ENCODE assay signal across 24 cellular contexts in genomic region chr2:64686283-64686956, GRCh38. TPM values are rescaled to one million over a fixed set of nuclear protein-coding genes. Genes with fewer than 3 reads are reported as not detected.
DNase-seq lines count a peak whose midpoint lies in the region; ATAC-seq, FAIRE-seq and TF ChIP-seq lines count a peak whose summit lies in the region.
"Had no signal": no experiment of that assay in that cellular context is flagged by ENCODE, and none has a peak within 500 bp of the region (broad histone marks: within the 10 kb centered on the region; RNA-seq: fewer than 3 reads in every experiment).

No MANE protein-coding gene starts in this region.

- H2AFZ ChIP-seq in mammary epithelial cell (ENCODE audit: low read depth, low read length), result no peak overlapping the region
- H2AFZ ChIP-seq in keratinocyte (ENCODE audit: control insufficient read depth, low read length), result peak overlapping the region; percentile 20
- H2AFZ ChIP-seq: hepatocyte had no signal

- no peak overlapping the region for H3K4me3 ChIP-seq in mammary epithelial cell (replicated peaks in 1 of 3; ENCODE audit: insufficient read depth in 1 of 3, low read depth in 2 of 3, low read length in 3 of 3)
- H3K4me3 ChIP-seq in keratinocyte (ENCODE audit: control insufficient read depth in 2 of 3, extremely low read depth in 1 of 3, insufficient read depth in 2 of 3, low read depth in 1 of 3, low read length in 3 of 3), result no peak overlapping the region
- H3K4me3 ChIP-seq: coronary artery, GM12878, hepatocyte, psoas muscle, SJCRH30 had no signal

- H3K4me1 Mint-ChIP-seq in MCF 10A (ENCODE audit: insufficient read depth, unreplicated experiment) (peaks cover 24% of the 10 kb centered on the region), WTC11 (peaks cover 5% of the 10 kb centered on the region)

- ATAC-seq in WTC11 (peak; percentile 62), HG03097 (IDR thresholded peaks at IDR 0.05; ENCODE audit: low FRiP score, unreplicated experiment) (no peak), GM18868 (IDR thresholded peaks at IDR 0.05; ENCODE audit: unreplicated experiment) (no peak)
- ATAC-seq: activated T-cell treated with anti-CD3 and anti-CD28 coated beads, Interleukin-2, amount 50 U/mL, for 72 hours; GM12878; psoas muscle; T-helper 17 cell had no signal

- intact Hi-C loops in mammary epithelial cell (cut with micrococcal nuclease), result no loop called here
- intact Hi-C loops in MCF 10A (cut with micrococcal nuclease), result no loop called here

- H3K9ac ChIP-seq in mammary epithelial cell (ENCODE audit: insufficient read depth, low read length) (no peak overlapping the region), keratinocyte (ENCODE audit: control insufficient read depth, extremely low read depth, insufficient read depth, low read length) (no peak overlapping the region)

- no peaks in the 10 kb centered on the region for H3K9me1 ChIP-seq in keratinocyte (ENCODE audit: control insufficient read depth, extremely low read depth, insufficient read depth, low read length)

- in situ Hi-C loops in mammary epithelial cell (cut with MboI; ENCODE audit: low sequenced_read_pairs in 2 of 2), result no loop called here

- H3K4me1 ChIP-seq in mammary epithelial cell (ENCODE audit: insufficient read depth, low read length), result peaks cover 8% of the 10 kb centered on the region
- H3K4me1 ChIP-seq in keratinocyte (ENCODE audit: control insufficient read depth, extremely low read depth, insufficient read depth, low read length), result peaks cover 6% of the 10 kb centered on the region
- H3K4me1 ChIP-seq: psoas muscle had no signal

- 89% methylated on average over 5 of the region's 5 CpGs for WGBS in mammary epithelial cell (ENCODE audit: low coverage, missing lambda C conversion rate)

- BruUV-seq in mammary epithelial cell (replicated peaks; lab: Mats Ljungman, UMichigan) (no TSS peak), MCF 10A (replicated peaks; lab: Mats Ljungman, UMichigan) (no TSS peak)

- H3K27ac Mint-ChIP-seq in MCF 10A (ENCODE audit: low read depth, unreplicated experiment), result no peak overlapping the region
- peak overlapping the region; percentile 78 for H3K27ac Mint-ChIP-seq in WTC11
- H3K27ac Mint-ChIP-seq: activated T-cell treated with anti-CD3 and anti-CD28 coated beads, Interleukin-2, amount 50 U/mL, for 72 hours; T-helper 17 cell had no signal

- H3K9me3 Mint-ChIP-seq in MCF 10A (ENCODE audit: unreplicated experiment) (no peaks in the 10 kb centered on the region), WTC11 (no peaks in the 10 kb centered on the region)
- H3K9me3 Mint-ChIP-seq: activated T-cell treated with anti-CD3 and anti-CD28 coated beads, Interleukin-2, amount 50 U/mL, for 72 hours; CD14-positive monocyte; nephron had no signal

- H3K79me2 ChIP-seq in mammary epithelial cell (ENCODE audit: insufficient read depth, low read length) (no peaks in the 10 kb centered on the region), keratinocyte (ENCODE audit: control insufficient read depth, insufficient read depth, low read length) (no peaks in the 10 kb centered on the region)
- H3K79me2 ChIP-seq: hepatocyte had no signal

- CTCF ChIA-PET in mammary epithelial cell (lab: Charles Lee; ENCODE audit: low non-redundant PET) (no interaction called here), MCF 10A (lab: Yijun Ruan, JAX) (interaction anchor here (1.0 to 1.2 kb wide), 3 partner anchors 8 to 42 kb away, joined by 3 to 4 read pairs (median 3); no protein-coding TSS in a partner anchor), WTC11 (lab: Charles Lee) (interaction anchor here (1.5 kb wide), 1 partner anchor 40 kb away, joined by 6 read pairs; no protein-coding TSS in a partner anchor)

- H3K27ac ChIP-seq in mammary epithelial cell (ENCODE audit: insufficient read depth, low read depth, low read length) (no peak overlapping the region), keratinocyte (ENCODE audit: control insufficient read depth, insufficient read depth, low read length) (no peak overlapping the region)
- H3K27ac ChIP-seq: brain microvascular endothelial cell, coronary artery, hepatocyte, psoas muscle had no signal

- no peak for TF ChIP-seq CTCF in mammary epithelial cell (conservative IDR thresholded peaks at IDR 0.05 in 1 of 2, IDR thresholded peaks at IDR 0.05 in 1 of 2; ENCODE audit: extremely low read depth in 1 of 2, insufficient read depth in 1 of 2, low read depth in 1 of 2, low read length in 2 of 2)
- no peak for TF ChIP-seq CTCF in MCF 10A (IDR thresholded peaks at IDR 0.05; ENCODE audit: unreplicated experiment)
- TF ChIP-seq CTCF in WTC11 (IDR thresholded peaks at IDR 0.05), result no peak
- TF ChIP-seq CTCF in keratinocyte (optimal IDR thresholded peaks at IDR 0.05 in 1 of 3, IDR thresholded peaks at IDR 0.05 in 1 of 3, conservative IDR thresholded peaks at IDR 0.05 in 1 of 3; ENCODE audit: extremely low read depth in 1 of 3, insufficient read depth in 2 of 3, low read length in 3 of 3), result no peak

- POLR2A ChIA-PET in MCF 10A (lab: Yijun Ruan, JAX) (interaction anchor here (0.7 to 2.4 kb wide), 7 partner anchors 10 to 370 kb away, joined by 3 to 15 read pairs (median 3); partner anchors contain the start of genes CEP68 and SERTAD2), WTC11 (lab: Charles Lee) (interaction anchor here (0.7 kb wide), 1 partner anchor 58 kb away, joined by 6 read pairs; no protein-coding TSS in a partner anchor)

- H4K20me1 ChIP-seq in mammary epithelial cell (ENCODE audit: insufficient read depth, low read length), result no peaks in the 10 kb centered on the region
- H4K20me1 ChIP-seq in keratinocyte (ENCODE audit: control insufficient read depth, extremely low read depth, insufficient read depth, low read length), result no peaks in the 10 kb centered on the region

- H3K4me2 ChIP-seq in mammary epithelial cell (ENCODE audit: insufficient read depth, low read depth, low read length), result no peak overlapping the region
- no peak overlapping the region for H3K4me2 ChIP-seq in keratinocyte (ENCODE audit: control insufficient read depth, extremely low read depth, insufficient read depth, low read depth, low read length)
- H3K4me2 ChIP-seq: hepatocyte had no signal

- no peak overlapping the region for H3K4me3 Mint-ChIP-seq in MCF 10A (ENCODE audit: unreplicated experiment)
- H3K4me3 Mint-ChIP-seq in WTC11, result no peak overlapping the region
- H3K4me3 Mint-ChIP-seq: activated T-cell treated with anti-CD3 and anti-CD28 coated beads, Interleukin-2, amount 50 U/mL, for 72 hours; CD14-positive monocyte; nephron; T-helper 17 cell had no signal

- H3K27me3 ChIP-seq in mammary epithelial cell (ENCODE audit: insufficient read depth, low read length), result no peaks in the 10 kb centered on the region
- no peaks in the 10 kb centered on the region for H3K27me3 ChIP-seq in keratinocyte (ENCODE audit: control insufficient read depth, extremely low read depth, insufficient read depth, low read length)
- H3K27me3 ChIP-seq: brain microvascular endothelial cell, hepatocyte, SJCRH30 had no signal

- no peaks in the 10 kb centered on the region for H3K27me3 Mint-ChIP-seq in MCF 10A (ENCODE audit: insufficient read depth, unreplicated experiment)
- H3K27me3 Mint-ChIP-seq in WTC11 (ENCODE audit: low read depth), result no peaks in the 10 kb centered on the region
- H3K27me3 Mint-ChIP-seq: T-helper 17 cell had no signal

- H3K36me3 Mint-ChIP-seq in MCF 10A (ENCODE audit: insufficient read depth, unreplicated experiment), result peaks cover 6% of the 10 kb centered on the region
- no peaks in the 10 kb centered on the region for H3K36me3 Mint-ChIP-seq in WTC11

- DNase-seq in mammary epithelial cell (peak; percentile 66), MCF 10A (ENCODE audit: unreplicated experiment) (no peak), WTC11 (ENCODE audit: low spot score) (no peak), keratinocyte (ENCODE audit: low read depth, low spot score) (no peak), NCI-H146 treated with DMSO at 0.1 percent for 48 hours (lab: John Stamatoyannopoulos, UW; ENCODE audit: unreplicated experiment) (no peak), NCI-H1694 (lab: John Stamatoyannopoulos, UW) (no peak)
- DNase-seq: activated CD8-positive, alpha-beta memory T cell treated with anti-CD3 and anti-CD28 coated beads for 24 hours; activated T-cell treated with anti-CD3 and anti-CD28 coated beads, Interleukin-2, amount 50 U/mL, for 72 hours; brain microvascular endothelial cell; Kasumi-1; NCI-H1105; NCI-H524 treated with DMSO at 0.1 percent for 48 hours; psoas muscle; SJCRH30; small intestine; stimulated activated CD4-positive, alpha-beta T cell treated with anti-CD3 and anti-CD28 coated beads, Interleukin-2, amount 100 ng/mL, for 48 hours; T-helper 17 cell had no signal

- no peaks in the 10 kb centered on the region for H3K36me3 ChIP-seq in mammary epithelial cell (ENCODE audit: insufficient read depth, low read length)
- H3K36me3 ChIP-seq in keratinocyte (ENCODE audit: control insufficient read depth in 2 of 2, extremely low read depth in 1 of 2, insufficient read depth in 2 of 2, low read length in 2 of 2), result no peaks in the 10 kb centered on the region
- H3K36me3 ChIP-seq: brain microvascular endothelial cell, SJCRH30 had no signal

- dilution Hi-C loops in mammary epithelial cell (cut with HindIII; ENCODE audit: low sequenced_read_pairs) (no loop called here), keratinocyte (cut with MboI; ENCODE audit: extremely low pct_ligation_motif_present, low sequenced_read_pairs) (no loop called here)

- FAIRE-seq in keratinocyte (lab: Jason Lieb, UNC), result no peak
- FAIRE-seq: GM12878, small intestine had no signal

- H3K9me3 ChIP-seq in mammary epithelial cell (replicated peaks; ENCODE audit: insufficient read depth, low read length), result no peaks in the 10 kb centered on the region
- no peaks in the 10 kb centered on the region for H3K9me3 ChIP-seq in keratinocyte (ENCODE audit: control insufficient read depth, low read depth, low read length)
- H3K9me3 ChIP-seq: psoas muscle, SJCRH30 had no signal

TF ChIP-seq in WTC11, 78 proteins besides CTCF, POLR2A, EP300 and RAD21 (continues in another document):
- no peak for TF ChIP-seq OVOL2 (CRISPR knock-in tag; IDR thresholded peaks at IDR 0.05; ENCODE audit: borderline replicate concordance)
- TF ChIP-seq NR2C2 (CRISPR knock-in tag; IDR thresholded peaks at IDR 0.05), result no peak

RNA-seq across cellular contexts. Expression of gene SERTAD2, which starts 32.7 kb away (rescaled TPM):
- total RNA-seq in mammary epithelial cell, result 10 to 100 TPM; 16.0 to 24.2 TPM
- polyA plus RNA-seq in mammary epithelial cell, result 13.3 TPM
- 17.2 TPM for polyA minus RNA-seq in mammary epithelial cell
- total RNA-seq in MCF 10A (2022), result 15.0 and 21.6 TPM in 2 replicates
- 7.9 to 8.0 TPM (median 7.9 TPM) in 3 replicates for total RNA-seq in WTC11 (2021)
- 11.2 to 13.4 TPM (median 13.1 TPM) in 3 replicates for polyA plus RNA-seq in keratinocyte
- polyA plus RNA-seq in keratinocyte (2011; ENCODE audit: low read depth), result 13.1 TPM
- polyA plus RNA-seq in keratinocyte (2011; cell fraction: cytosol; rRNA removed), result 10.2 and 14.2 TPM in 2 replicates
- polyA plus RNA-seq in keratinocyte (2011; cell fraction: nucleus; rRNA removed), result 20.6 and 23.7 TPM in 2 replicates
- polyA plus RNA-seq in keratinocyte (2012; ENCODE audit: low replicate concordance), result 16.7 and 27.2 TPM in 2 replicates
- polyA minus RNA-seq in keratinocyte, result 13.2 to 19.6 TPM (median 16.9 TPM) in 3 replicates
- polyA minus RNA-seq in keratinocyte (2011; cell fraction: cytosol; rRNA and poly(A)+ RNA removed), result 15.2 TPM
- polyA minus RNA-seq in keratinocyte (2011; cell fraction: nucleus; rRNA and poly(A)+ RNA removed), result 12.3 and 23.7 TPM in 2 replicates
